In the genomic region with DNA sequence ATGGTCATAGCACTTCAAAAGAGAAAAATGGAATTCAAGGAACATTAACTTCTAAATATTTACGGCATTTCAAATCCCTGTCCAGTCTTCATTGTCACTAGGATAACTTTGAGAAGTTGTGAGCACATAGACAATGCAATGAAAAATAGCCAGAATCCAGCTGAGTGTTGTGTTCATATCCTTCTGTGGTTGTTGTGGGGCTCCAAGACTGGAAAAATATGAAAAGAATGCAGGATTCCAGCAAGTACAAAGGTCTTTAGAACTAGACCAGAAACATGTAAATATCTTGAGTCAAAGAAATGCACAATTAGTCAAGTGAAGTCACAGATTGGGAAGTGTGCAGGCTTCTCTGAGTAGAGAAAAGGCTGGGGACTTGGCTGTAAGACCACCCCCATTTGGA, we compare ENCODE assay signal across 31 cellular contexts.
A peak's percentile ranks its signal among the peaks of the same experiment; 100 is the strongest.
DNase-seq lines count a peak whose midpoint lies in the region; ATAC-seq and TF ChIP-seq lines count a peak whose summit lies in the region.
"Had no signal": no experiment of that assay in that cellular context is flagged by ENCODE, and none has a peak within 500 bp of the region (broad histone marks: within the 10 kb centered on the region; RNA-seq: fewer than 3 reads in every experiment).

No MANE protein-coding gene starts in this region.

- H3K4me3 ChIP-seq in fibroblast of pulmonary artery (replicated peaks; ENCODE audit: low read depth, low read length) (no peak overlapping the region), right atrium auricular region (no peak overlapping the region), lower leg skin (ENCODE audit: low read depth, poor library complexity, severe bottlenecking) (no peak overlapping the region)
- H3K4me3 ChIP-seq: heart right ventricle, left lung, spleen had no signal

- H3K36me3 Mint-ChIP-seq in osteocyte (ENCODE audit: unreplicated experiment): no peaks in the 10 kb centered on the region
- H3K36me3 Mint-ChIP-seq: brain; naive thymus-derived CD4-positive, alpha-beta T cell; type B pancreatic cell had no signal

- H3K9me3 Mint-ChIP-seq in osteocyte (ENCODE audit: unreplicated experiment): no peaks in the 10 kb centered on the region
- H3K9me3 Mint-ChIP-seq: type B pancreatic cell had no signal

- H3K4me3 Mint-ChIP-seq in osteocyte (ENCODE audit: unreplicated experiment): no peak overlapping the region
- H3K4me3 Mint-ChIP-seq: activated T-cell treated with anti-CD3 and anti-CD28 coated beads, Interleukin-2, amount 50 U/mL, for 24 hours; brain; naive thymus-derived CD4-positive, alpha-beta T cell; type B pancreatic cell had no signal

- DNase-seq in EH (ENCODE audit: low read depth) (peak; percentile 12), NCI-H226 (peak; percentile 47), fibroblast of pulmonary artery (ENCODE audit: low read depth) (peak; percentile 66), non-pigmented ciliary epithelial cell (ENCODE audit: low read depth) (peak; percentile 19), osteocyte (ENCODE audit: extremely low spot score, unreplicated experiment) (no peak), left colon (no peak), right atrium auricular region (ENCODE audit: low spot score) (no peak), lower leg skin (ENCODE audit: low spot score in 2 of 2) (no peak)
- DNase-seq: activated CD4-positive, alpha-beta T cell treated with anti-CD3 and anti-CD28 coated beads for 48 hours; activated gamma-delta T cell; activated T-cell treated with anti-CD3 and anti-CD28 coated beads, Interleukin-2, amount 50 U/mL, for 24 hours; C1 segment of cervical spinal cord; DND-41; effector CD4-positive, alpha-beta T cell; heart right ventricle; IMR-90; left lung; midbrain; naive thymus-derived CD4-positive, alpha-beta T cell; NCI-H1092; NCI-H187; NCI-H526; occipital lobe; SIG-M5; spleen; stimulated activated CD4-positive, alpha-beta T cell treated with anti-CD3 and anti-CD28 coated beads, Interleukin-2, amount 100 ng/mL, for 48 hours; T-helper 9 cell; WERI-Rb-1 had no signal

- no peak for TF ChIP-seq POLR2A in lower leg skin (IDR thresholded peaks at IDR 0.05)

- H3K4me1 Mint-ChIP-seq in osteocyte (ENCODE audit: unreplicated experiment): no peaks in the 10 kb centered on the region
- H3K4me1 Mint-ChIP-seq: brain; naive thymus-derived CD4-positive, alpha-beta T cell had no signal

- no peaks in the 10 kb centered on the region for H3K4me1 ChIP-seq in right atrium auricular region
- H3K4me1 ChIP-seq: heart right ventricle, left lung, spleen had no signal

- no peaks in the 10 kb centered on the region for H3K36me3 ChIP-seq in right atrium auricular region
- H3K36me3 ChIP-seq: heart right ventricle, left lung, spleen, WERI-Rb-1 had no signal

- H3K27ac ChIP-seq in right atrium auricular region: no peak overlapping the region
- H3K27ac ChIP-seq: heart right ventricle, left lung, spleen, WERI-Rb-1 had no signal

- no peaks in the 10 kb centered on the region for H3K27me3 ChIP-seq in right atrium auricular region
- H3K27me3 ChIP-seq: left lung, spleen had no signal

- H3K27ac Mint-ChIP-seq in osteocyte (ENCODE audit: unreplicated experiment): no peak overlapping the region
- H3K27ac Mint-ChIP-seq: activated T-cell treated with anti-CD3 and anti-CD28 coated beads, Interleukin-2, amount 50 U/mL, for 24 hours; brain; naive thymus-derived CD4-positive, alpha-beta T cell; type B pancreatic cell had no signal

- ATAC-seq in left colon: no peak
- ATAC-seq: heart right ventricle; left lung; naive thymus-derived CD4-positive, alpha-beta T cell; Panc1 had no signal

- H3K9me3 ChIP-seq in right atrium auricular region: peaks cover 0 to 9% of the 10 kb centered on the region in 2 donors

- no peak for TF ChIP-seq CTCF in fibroblast of pulmonary artery (IDR thresholded peaks at IDR 0.05; ENCODE audit: low read length, missing control alignments)
- no peak for TF ChIP-seq CTCF in osteocyte (IDR thresholded peaks at IDR 0.05)
- no peak for TF ChIP-seq CTCF in right atrium auricular region (IDR thresholded peaks at IDR 0.05)
- TF ChIP-seq CTCF in lower leg skin (IDR thresholded peaks at IDR 0.05): no peak

- intact Hi-C loops in left colon (cut with DNase I, micrococcal nuclease): no loop called here
- intact Hi-C loops in lower leg skin (cut with DNase I; ENCODE audit: low total_unique reads): no loop called here

- 88 to 91% methylated on average over 1 of the region's 1 CpG for WGBS in lower leg skin, 2 donors

- H3K27me3 Mint-ChIP-seq in osteocyte (ENCODE audit: unreplicated experiment): no peaks in the 10 kb centered on the region

Comparison
In these comparisons a context has a peak if more than half of its experiments do, and no peak if none do; other contexts are left out.
1. DNase-seq: peak in EH (single experiment), NCI-H226 (single experiment), fibroblast of pulmonary artery (single experiment) and non-pigmented ciliary epithelial cell (single experiment); none in osteocyte (single experiment), left colon (0 of 2), right atrium auricular region (single experiment) and lower leg skin (0 of 2).